Comparison of ENCODE assay signal across 9 cellular contexts in the genomic region with DNA sequence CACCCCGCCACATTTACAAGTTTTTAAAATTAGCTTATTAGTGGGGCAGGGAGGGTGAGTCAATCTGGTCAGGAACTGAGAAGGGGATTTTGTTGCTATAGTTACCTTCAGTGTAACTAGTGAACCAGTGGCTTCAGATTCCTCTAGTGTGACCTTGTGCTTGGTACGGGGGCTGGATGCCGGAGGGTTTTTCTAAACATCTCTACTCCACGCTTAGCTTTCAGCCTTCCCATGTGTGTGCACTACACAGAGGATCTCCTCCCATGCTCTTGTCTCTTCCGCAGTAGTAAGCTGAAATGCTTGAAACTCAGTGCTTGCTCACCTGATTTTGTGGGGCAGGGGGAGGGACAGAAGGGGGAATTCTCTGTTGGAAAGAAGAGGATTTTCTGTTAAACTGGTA.
DNase-seq lines count a peak whose midpoint lies in the region; ATAC-seq and TF ChIP-seq lines count a peak whose summit lies in the region.
"Had no signal": no experiment of that assay in that cellular context is flagged by ENCODE, and none has a peak within 500 bp of the region (broad histone marks: within the 10 kb centered on the region; RNA-seq: fewer than 3 reads in every experiment).

No MANE protein-coding gene starts in this region.

- TF ChIP-seq CTCF in GM12865 (IDR thresholded peaks at IDR 0.05; ENCODE audit: insufficient read depth, low read depth, low read length, missing control alignments) (no peak), vagina (IDR thresholded peaks at IDR 0.05) (no peak)

- peak overlapping the region; percentile 60 for H3K4me3 ChIP-seq in GM12865 (ENCODE audit: low read depth, low read length)
- no peak overlapping the region for H3K4me3 ChIP-seq in H7 (ENCODE audit: insufficient read depth, low read depth, low read length)
- no peak overlapping the region for H3K4me3 ChIP-seq in vagina

- TF ChIP-seq POLR2A in vagina (IDR thresholded peaks at IDR 0.05): no peak

- ATAC-seq in GM21381 (IDR thresholded peaks at IDR 0.05; ENCODE audit: unreplicated experiment) (peak; percentile 91), HG03457 (IDR thresholded peaks at IDR 0.05; ENCODE audit: unreplicated experiment) (peak; percentile 90)

- H3K4me1 ChIP-seq in vagina: peaks cover 20% of the 10 kb centered on the region

- no peaks in the 10 kb centered on the region for H3K27me3 ChIP-seq in H7 (ENCODE audit: control insufficient read depth, insufficient read depth, low read length)
- no peaks in the 10 kb centered on the region for H3K27me3 ChIP-seq in vagina

- H3K27ac ChIP-seq in vagina: no peak overlapping the region

- H3K36me3 ChIP-seq in H7 (replicated peaks; ENCODE audit: control insufficient read depth, insufficient read depth, low read length): no peaks in the 10 kb centered on the region
- no peaks in the 10 kb centered on the region for H3K36me3 ChIP-seq in vagina

- DNase-seq in GM12865 (ENCODE audit: low read depth) (peak; percentile 87), germinal center (ENCODE audit: low spot score) (peak; percentile 62), activated gamma-delta T cell (lab: John Stamatoyannopoulos, UW) (no peak), SHP77 (lab: John Stamatoyannopoulos, UW) (no peak), H7 (no peak), vagina (ENCODE audit: extremely low spot score in 2 of 2) (no peak)
- DNase-seq: left cardiac atrium had no signal

- intact Hi-C loops in vagina (cut with DNase I): no loop called here

- H3K9me3 ChIP-seq in vagina: no peaks in the 10 kb centered on the region

Comparison
In these comparisons a context has a peak if more than half of its experiments do, and no peak if none do; other contexts are left out.
1. DNase-seq: peak in GM12865 (single experiment) and germinal center (single experiment); none in activated gamma-delta T cell (single experiment), SHP77 (0 of 2), H7 (single experiment) and vagina (0 of 2).